25 cellular contexts compared by ENCODE assay signal in genomic region chr1:55803429-55803828, GRCh38.
"Had no signal": no experiment of that assay in that cellular context is flagged by ENCODE, and none has a peak within 500 bp of the region (broad histone marks: within the 10 kb centered on the region; RNA-seq: fewer than 3 reads in every experiment).

No MANE protein-coding gene starts in this region.

- H3K4me3 ChIP-seq: coronary artery, esophagus squamous epithelium, heart right ventricle, lower lobe of right lung, pancreas, right lobe of liver, suprapubic skin, transverse colon, vagina had no signal

- H3K27ac Mint-ChIP-seq: effector memory CD8-positive, alpha-beta T cell; natural killer cell; stimulated activated naive CD8-positive, alpha-beta T cell treated with anti-CD3 and anti-CD28 coated beads, Interleukin-15, amount 100 ng/mL, for 72 hours had no signal

- H3K27me3 ChIP-seq: esophagus squamous epithelium, heart right ventricle, neutrophil, pancreas, right lobe of liver, suprapubic skin, transverse colon, vagina had no signal

- H3K27ac ChIP-seq: coronary artery, esophagus squamous epithelium, heart right ventricle, lower lobe of right lung, neutrophil, pancreas, right lobe of liver, suprapubic skin, transverse colon, vagina had no signal

- H3K9me3 ChIP-seq: esophagus squamous epithelium, lower lobe of right lung, neutrophil, pancreas, right lobe of liver, suprapubic skin, vagina had no signal

- H3K4me3 Mint-ChIP-seq: effector memory CD8-positive, alpha-beta T cell; natural killer cell; neural crest cell; stimulated activated naive CD8-positive, alpha-beta T cell treated with anti-CD3 and anti-CD28 coated beads, Interleukin-15, amount 100 ng/mL, for 72 hours had no signal

- H3K4me1 Mint-ChIP-seq: natural killer cell; stimulated activated naive CD8-positive, alpha-beta T cell treated with anti-CD3 and anti-CD28 coated beads, Interleukin-15, amount 100 ng/mL, for 72 hours had no signal

- ATAC-seq: effector memory CD8-positive, alpha-beta T cell; heart right ventricle; left colon; left ventricle myocardium superior; lower lobe of right lung; natural killer cell; pancreas; right lobe of liver; stimulated activated naive CD8-positive, alpha-beta T cell treated with anti-CD3 and anti-CD28 coated beads, Interleukin-15, amount 100 ng/mL, for 72 hours had no signal

- DNase-seq: effector memory CD8-positive, alpha-beta T cell; erythroblast; esophagus squamous epithelium; foreskin melanocyte; glutamatergic neuron; heart right ventricle; hippocampal formation; kidney glomerular epithelial cell; left colon; left ventricle myocardium superior; lower lobe of right lung; natural killer cell; pancreas; right lobe of liver; small intestine; stimulated activated CD4-positive, alpha-beta T cell treated with anti-CD3 and anti-CD28 coated beads, Interleukin-15, amount 100 ng/mL, for 24 hours; stimulated activated CD4-positive, alpha-beta T cell treated with anti-CD3 and anti-CD28 coated beads, Interleukin-2, amount 100 ng/mL, for 48 hours; stimulated activated naive CD4-positive, alpha-beta T cell; stimulated activated naive CD8-positive, alpha-beta T cell treated with anti-CD3 and anti-CD28 coated beads, Interleukin-15, amount 100 ng/mL, for 72 hours; transverse colon had no signal

- H3K36me3 ChIP-seq: esophagus squamous epithelium, heart right ventricle, lower lobe of right lung, neutrophil, pancreas, right lobe of liver, suprapubic skin, transverse colon, vagina had no signal

- H3K27me3 Mint-ChIP-seq: stimulated activated naive CD8-positive, alpha-beta T cell treated with anti-CD3 and anti-CD28 coated beads, Interleukin-15, amount 100 ng/mL, for 72 hours had no signal

- H3K4me1 ChIP-seq: esophagus squamous epithelium, heart right ventricle, lower lobe of right lung, pancreas, right lobe of liver, suprapubic skin, transverse colon, vagina had no signal
